In the genomic region with DNA sequence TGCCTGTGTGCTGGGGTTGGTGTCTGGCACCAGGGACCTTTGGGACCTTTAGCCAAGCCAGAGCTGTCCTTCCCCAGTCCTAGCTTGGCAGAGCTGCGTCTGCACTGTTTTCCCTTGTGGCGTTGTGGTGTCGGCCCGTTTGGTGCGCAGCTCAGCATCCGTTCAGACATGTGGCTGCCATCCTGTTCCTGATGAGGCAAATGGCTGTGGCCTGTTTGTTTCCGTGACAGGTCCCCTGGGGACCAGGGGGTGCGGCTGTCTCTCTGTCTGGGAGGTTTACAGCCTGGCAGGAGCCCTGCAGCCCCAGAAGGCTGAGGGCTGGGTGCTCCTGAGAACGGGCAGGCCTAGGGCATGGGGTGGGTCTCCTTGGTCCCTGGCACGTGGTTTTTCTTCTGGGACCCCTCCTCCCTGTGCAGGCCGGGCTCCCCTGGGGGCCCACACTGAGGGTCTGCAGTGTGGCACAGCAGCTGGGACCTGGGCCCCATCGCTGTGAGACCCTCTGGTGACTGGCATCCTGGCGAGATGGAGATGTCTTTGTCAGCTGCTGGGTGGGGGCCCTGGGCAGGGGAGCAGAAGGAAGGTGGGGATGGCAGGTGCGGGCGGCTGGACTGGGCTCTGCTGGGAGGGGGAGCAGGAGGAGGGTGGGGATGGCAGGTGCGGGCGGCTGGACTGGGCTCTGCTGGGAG, we compare ENCODE assay signal across 9 cellular contexts. TPM values are rescaled to one million over a fixed set of nuclear protein-coding genes. Genes with fewer than 3 reads are reported as not detected.
DNase-seq lines count a peak whose midpoint lies in the region; ATAC-seq, FAIRE-seq and TF ChIP-seq lines count a peak whose summit lies in the region.
"Had no signal": no experiment of that assay in that cellular context is flagged by ENCODE, and none has a peak within 500 bp of the region (broad histone marks: within the 10 kb centered on the region; RNA-seq: fewer than 3 reads in every experiment).

No MANE protein-coding gene starts in this region.

- H4K20me1 ChIP-seq in HepG2 (ENCODE audit: insufficient read depth, low read length), result peaks cover 8% of the 10 kb centered on the region; the same call in 1 of the 2 replicates

- intact Hi-C loops in HepG2 (cut with micrococcal nuclease; ENCODE audit: unreplicated experiment), result no loop called here
- intact Hi-C loops in right lobe of liver (cut with DNase I), result loop anchor here in 1 of 2 donors (10.0 kb wide), 1 partner anchor 52 kb away; no protein-coding TSS in a partner anchor
- intact Hi-C loops in dendritic cell treated with granulocyte-macrophage colony-stimulating factor and Interleukin-4, amounts not matched to agents 40 ng/mL and 50 ng/mL, for 4 days (cut with micrococcal nuclease), result no loop called here
- intact Hi-C loops in ascending aorta (cut with DNase I), result no loop called here

- H3K9me3 ChIP-seq in HepG2 (ENCODE audit: low read length), result no peaks in the 10 kb centered on the region
- H3K9me3 ChIP-seq in right lobe of liver, result no peaks in the 10 kb centered on the region
- no peaks in the 10 kb centered on the region for H3K9me3 ChIP-seq in ascending aorta

- TF ChIP-seq POLR2A in HepG2 (IDR thresholded peaks at IDR 0.05; ENCODE audit: insufficient read depth in 1 of 2, low read depth in 2 of 2, low read length in 2 of 2) (no peak), right lobe of liver (IDR thresholded peaks at IDR 0.05) (no peak)

- H3K36me3 ChIP-seq in HepG2 (replicated peaks in 1 of 2; ENCODE audit: control insufficient read depth in 1 of 2, insufficient read depth in 2 of 2, low read length in 2 of 2) (no peaks in the 10 kb centered on the region), right lobe of liver (no peaks in the 10 kb centered on the region), ascending aorta (peaks cover 0 to 6% of the 10 kb centered on the region in 2 donors)

- H3K4me3 ChIP-seq in HepG2 (replicated peaks in 1 of 3; ENCODE audit: insufficient read depth in 1 of 3, low read depth in 2 of 3, low read length in 3 of 3) (peak overlapping the region in 1 of 3 experiments; percentile 73; a peak in 2 of 6 replicates), right lobe of liver (no peak overlapping the region), ascending aorta (no peak overlapping the region)

- peak overlapping the region; percentile 33 for H3K27ac Mint-ChIP-seq in dendritic cell treated with granulocyte-macrophage colony-stimulating factor and Interleukin-4, amounts not matched to agents 40 ng/mL and 50 ng/mL, for 4 days

- H3K36me3 Mint-ChIP-seq in dendritic cell treated with granulocyte-macrophage colony-stimulating factor and Interleukin-4, amounts not matched to agents 40 ng/mL and 50 ng/mL, for 4 days (ENCODE audit: low read depth), result peaks cover 35% of the 10 kb centered on the region

- BruUV-seq in HepG2 (replicated peaks; lab: Mats Ljungman, UMichigan), result no TSS peak

- no peak for TF ChIP-seq RAD21 in HepG2 (CRISPR knock-in tag; IDR thresholded peaks at IDR 0.05)

- no peaks in the 10 kb centered on the region for H3K9me3 Mint-ChIP-seq in dendritic cell treated with granulocyte-macrophage colony-stimulating factor and Interleukin-4, amounts not matched to agents 40 ng/mL and 50 ng/mL, for 4 days

- FAIRE-seq in HepG2 (lab: Jason Lieb, UNC), result no peak

- H3K27ac ChIP-seq in HepG2 (ENCODE audit: extremely low read length, insufficient read depth, low read length), result no peak overlapping the region
- H3K27ac ChIP-seq in right lobe of liver, result no peak overlapping the region
- H3K27ac ChIP-seq in temporal lobe (ENCODE audit: low read depth, low read length), result peak overlapping the region; percentile 81
- H3K27ac ChIP-seq in ascending aorta, result no peak overlapping the region

- POLR2A ChIA-PET in HepG2 (lab: Yijun Ruan, JAX), result interaction anchor here (0.6 to 3.4 kb wide), 3 partner anchors 61 to 852 kb away, joined by 3 to 35 read pairs (median 6); no protein-coding TSS in a partner anchor

- H2AFZ ChIP-seq in HepG2 (ENCODE audit: low read length), result no peak overlapping the region

- no peak for ATAC-seq in HepG2
- ATAC-seq in right lobe of liver, result no peak
- ATAC-seq in GM19328 (IDR thresholded peaks at IDR 0.05; ENCODE audit: unreplicated experiment), result no peak

- 73% methylated on average over 14 of the region's 17 CpGs for WGBS in HepG2 (ENCODE audit: low lambda C conversion rate)
- WGBS in right lobe of liver (ENCODE audit: insufficient coverage, low coverage, low lambda C conversion rate, missing lambda C conversion rate), result 67% methylated on average over 13 of the region's 17 CpGs

- H3K9ac ChIP-seq in HepG2 (ENCODE audit: insufficient read depth, low read depth, low read length), result no peak overlapping the region

- no peak for TF ChIP-seq EP300 in HepG2 (IDR thresholded peaks at IDR 0.05; ENCODE audit: low read depth in 2 of 2, low read length in 2 of 2)
- TF ChIP-seq EP300 in HepG2 (CRISPR knock-in tag; IDR thresholded peaks at IDR 0.05; ENCODE audit: borderline replicate concordance), result no peak

- no peak for DNase-seq in HepG2 (ENCODE audit: low spot score)
- DNase-seq in right lobe of liver, result no peak
- peak; percentile 87 for DNase-seq in NCI-H748 (lab: John Stamatoyannopoulos, UW; ENCODE audit: unreplicated experiment)
- no peak for DNase-seq in HUDEP-2 (lab: John Stamatoyannopoulos, UW; ENCODE audit: unreplicated experiment in 76 of 76)
- no peak for DNase-seq in ascending aorta (ENCODE audit: low spot score in 2 of 2)

- peaks cover 29% of the 10 kb centered on the region for H3K79me2 ChIP-seq in HepG2 (ENCODE audit: insufficient read depth, low read length)

- no peak overlapping the region for H3K4me3 Mint-ChIP-seq in dendritic cell treated with granulocyte-macrophage colony-stimulating factor and Interleukin-4, amounts not matched to agents 40 ng/mL and 50 ng/mL, for 4 days

- peaks cover 2% of the 10 kb centered on the region for H3K27me3 Mint-ChIP-seq in dendritic cell treated with granulocyte-macrophage colony-stimulating factor and Interleukin-4, amounts not matched to agents 40 ng/mL and 50 ng/mL, for 4 days

- TF ChIP-seq CTCF in HepG2 (CRISPR knock-in tag; IDR thresholded peaks at IDR 0.05) (no peak), right lobe of liver (IDR thresholded peaks at IDR 0.05) (no peak), ascending aorta (IDR thresholded peaks at IDR 0.05) (no peak)

- H3K27me3 ChIP-seq in HepG2 (ENCODE audit: control insufficient read depth in 1 of 2, insufficient read depth in 2 of 2, low read length in 2 of 2) (no peaks in the 10 kb centered on the region; a peak in 1 of 5 replicates), right lobe of liver (no peaks in the 10 kb centered on the region), ascending aorta (no peaks in the 10 kb centered on the region)

- in situ Hi-C loops in HepG2 (cut with HindIII; ENCODE audit: extremely low pct_ligation_motif_present, low pct_unique_long_range_greater_than_20kb), result no loop called here

- peak overlapping the region; percentile 95 for H3K4me2 ChIP-seq in HepG2 (ENCODE audit: low read depth, low read length)

- CTCF ChIA-PET in HepG2 (lab: Yijun Ruan, JAX; ENCODE audit: low intra/inter-chr PET ratio, low total read pairs), result no interaction called here

- H3K4me1 Mint-ChIP-seq in dendritic cell treated with granulocyte-macrophage colony-stimulating factor and Interleukin-4, amounts not matched to agents 40 ng/mL and 50 ng/mL, for 4 days (ENCODE audit: low read depth), result peaks cover 73% of the 10 kb centered on the region

- H3K4me1 ChIP-seq in HepG2 (ENCODE audit: insufficient read depth, low read length) (peaks cover 54% of the 10 kb centered on the region), right lobe of liver (peaks cover 0 to 26% (median 5%) of the 10 kb centered on the region in 4 donors), ascending aorta (peaks cover 2 to 26% of the 10 kb centered on the region in 2 donors)

RNA-seq across cellular contexts. Expression of a gene that starts 4.0 kb away (rescaled TPM):
- total RNA-seq in HepG2 (2016; rRNA removed; fragmentation: Illumina TruSeq; extraction: Trizol) (3.4 and 15.2 TPM in 2 replicates), right lobe of liver (10 to 100 TPM; 11.8 to 39.8 (median 26.5) TPM), temporal lobe (24.1 TPM), ascending aorta (95.7 TPM)
- total RNA-seq in HepG2 (2016; cell fraction: cytosol; rRNA removed; fragmentation: Illumina TruSeq; extraction: Trizol; ENCODE audit: low read depth), result 6.9 and 7.1 TPM in 2 replicates
- total RNA-seq in HepG2 (2016; cell fraction: insoluble cytoplasmic fraction; rRNA removed; fragmentation: Illumina TruSeq; extraction: Trizol), result 2.9 and 18.4 TPM in 2 replicates
- total RNA-seq in HepG2 (2016; cell fraction: membrane; rRNA removed; fragmentation: Illumina TruSeq; extraction: Trizol), result 7.4 and 8.6 TPM in 2 replicates
- total RNA-seq in HepG2 (2016; cell fraction: nucleus; rRNA removed; fragmentation: Illumina TruSeq; extraction: Trizol), result 23.4 and 26.4 TPM in 2 replicates
- polyA plus RNA-seq in HepG2 (2011; rRNA removed), result 14.9 and 20.5 TPM in 2 replicates
- polyA plus RNA-seq in HepG2 (2011; cell fraction: cytosol; rRNA removed), result 6.0 and 9.1 TPM in 2 replicates
- polyA plus RNA-seq in HepG2 (2011; cell fraction: nucleus; rRNA removed), result 268 and 341 TPM in 2 replicates
- 23.1 and 25.3 TPM in 2 replicates for polyA plus RNA-seq in HepG2 (2012)
- polyA plus RNA-seq in HepG2 (2016; cell fraction: cytosol; fragmentation: Illumina TruSeq; extraction: Trizol; ENCODE audit: low read depth), result 1.2 and 1.3 TPM in 2 replicates
- 3.0 and 4.0 TPM in 2 replicates for polyA plus RNA-seq in HepG2 (2016; cell fraction: insoluble cytoplasmic fraction; fragmentation: Illumina TruSeq; extraction: Trizol; ENCODE audit: low read depth)
- 2.8 and 3.3 TPM in 2 replicates for polyA plus RNA-seq in HepG2 (2016; cell fraction: membrane; fragmentation: Illumina TruSeq; extraction: Trizol; ENCODE audit: low read depth)
- polyA plus RNA-seq in HepG2 (2016; cell fraction: nucleus; fragmentation: Illumina TruSeq; extraction: Trizol; ENCODE audit: insufficient read depth, low read depth), result 101 and 111 TPM in 2 replicates
- polyA minus RNA-seq in HepG2 (2011; rRNA and poly(A)+ RNA removed; ENCODE audit: low replicate concordance), result 14.4 and 27.8 TPM in 2 replicates
- 5.8 and 11.0 TPM in 2 replicates for polyA minus RNA-seq in HepG2 (2011; cell fraction: cytosol; rRNA and poly(A)+ RNA removed)
- polyA minus RNA-seq in HepG2 (2011; cell fraction: nucleus; rRNA and poly(A)+ RNA removed), result 17.9 and 24.7 TPM in 2 replicates

RNA-seq across cellular contexts. Expression of a gene that starts 4.1 kb away (rescaled TPM):
- total RNA-seq in HepG2 (2016; rRNA removed; fragmentation: Illumina TruSeq; extraction: Trizol) (140 and 152 TPM in 2 replicates), right lobe of liver (10 to 100 TPM; 22.4 to 64.2 (median 28.2) TPM), temporal lobe (70.3 TPM), ascending aorta (31.4 TPM)
- total RNA-seq in HepG2 (2016; cell fraction: cytosol; rRNA removed; fragmentation: Illumina TruSeq; extraction: Trizol; ENCODE audit: low read depth), result 44.1 and 45.1 TPM in 2 replicates
- 149 and 168 TPM in 2 replicates for total RNA-seq in HepG2 (2016; cell fraction: insoluble cytoplasmic fraction; rRNA removed; fragmentation: Illumina TruSeq; extraction: Trizol)
- total RNA-seq in HepG2 (2016; cell fraction: membrane; rRNA removed; fragmentation: Illumina TruSeq; extraction: Trizol), result 74.4 and 75.3 TPM in 2 replicates
- total RNA-seq in HepG2 (2016; cell fraction: nucleus; rRNA removed; fragmentation: Illumina TruSeq; extraction: Trizol), result 48.6 and 65.2 TPM in 2 replicates
- 197 and 205 TPM in 2 replicates for polyA plus RNA-seq in HepG2 (2011; rRNA removed)
- 474 and 745 TPM in 2 replicates for polyA plus RNA-seq in HepG2 (2011; cell fraction: cytosol; rRNA removed)
- polyA plus RNA-seq in HepG2 (2011; cell fraction: nucleus; rRNA removed), result 183 and 205 TPM in 2 replicates
- 107 and 132 TPM in 2 replicates for polyA plus RNA-seq in HepG2 (2012)
- 60.8 and 62.0 TPM in 2 replicates for polyA plus RNA-seq in HepG2 (2016; cell fraction: cytosol; fragmentation: Illumina TruSeq; extraction: Trizol; ENCODE audit: low read depth)
- 210 and 243 TPM in 2 replicates for polyA plus RNA-seq in HepG2 (2016; cell fraction: insoluble cytoplasmic fraction; fragmentation: Illumina TruSeq; extraction: Trizol; ENCODE audit: low read depth)
- 91.7 and 96.1 TPM in 2 replicates for polyA plus RNA-seq in HepG2 (2016; cell fraction: membrane; fragmentation: Illumina TruSeq; extraction: Trizol; ENCODE audit: low read depth)
- polyA plus RNA-seq in HepG2 (2016; cell fraction: nucleus; fragmentation: Illumina TruSeq; extraction: Trizol; ENCODE audit: insufficient read depth, low read depth), result 132 and 138 TPM in 2 replicates
- 42.2 and 52.7 TPM in 2 replicates for polyA minus RNA-seq in HepG2 (2011; rRNA and poly(A)+ RNA removed; ENCODE audit: low replicate concordance)
- 19.9 and 26.7 TPM in 2 replicates for polyA minus RNA-seq in HepG2 (2011; cell fraction: cytosol; rRNA and poly(A)+ RNA removed)
- 24.1 and 27.4 TPM in 2 replicates for polyA minus RNA-seq in HepG2 (2011; cell fraction: nucleus; rRNA and poly(A)+ RNA removed)

RNA-seq across cellular contexts. Expression of a gene that starts 24.5 kb away (rescaled TPM):
- total RNA-seq in HepG2 (2016; rRNA removed; fragmentation: Illumina TruSeq; extraction: Trizol) (not detected in 2 replicates), right lobe of liver (not detected), temporal lobe (0.74 TPM), ascending aorta (not detected)
- total RNA-seq in HepG2 (2016; cell fraction: cytosol; rRNA removed; fragmentation: Illumina TruSeq; extraction: Trizol; ENCODE audit: low read depth), result not detected in 2 replicates
- not detected in 2 replicates for total RNA-seq in HepG2 (2016; cell fraction: insoluble cytoplasmic fraction; rRNA removed; fragmentation: Illumina TruSeq; extraction: Trizol)
- total RNA-seq in HepG2 (2016; cell fraction: membrane; rRNA removed; fragmentation: Illumina TruSeq; extraction: Trizol), result not detected in 2 replicates
- not detected in 2 replicates for total RNA-seq in HepG2 (2016; cell fraction: nucleus; rRNA removed; fragmentation: Illumina TruSeq; extraction: Trizol)
- not detected in 2 replicates for polyA plus RNA-seq in HepG2 (2011; rRNA removed)
- not detected in 2 replicates for polyA plus RNA-seq in HepG2 (2011; cell fraction: cytosol; rRNA removed)
- polyA plus RNA-seq in HepG2 (2011; cell fraction: nucleus; rRNA removed), result not detected in 2 replicates
- polyA plus RNA-seq in HepG2 (2012), result not detected in 2 replicates
- not detected in 2 replicates for polyA plus RNA-seq in HepG2 (2016; cell fraction: cytosol; fragmentation: Illumina TruSeq; extraction: Trizol; ENCODE audit: low read depth)
- polyA plus RNA-seq in HepG2 (2016; cell fraction: insoluble cytoplasmic fraction; fragmentation: Illumina TruSeq; extraction: Trizol; ENCODE audit: low read depth), result not detected in 2 replicates
- not detected in 2 replicates for polyA plus RNA-seq in HepG2 (2016; cell fraction: membrane; fragmentation: Illumina TruSeq; extraction: Trizol; ENCODE audit: low read depth)
- not detected in 2 replicates for polyA plus RNA-seq in HepG2 (2016; cell fraction: nucleus; fragmentation: Illumina TruSeq; extraction: Trizol; ENCODE audit: insufficient read depth, low read depth)
- not detected in 2 replicates for polyA minus RNA-seq in HepG2 (2011; rRNA and poly(A)+ RNA removed; ENCODE audit: low replicate concordance)
- not detected in 2 replicates for polyA minus RNA-seq in HepG2 (2011; cell fraction: cytosol; rRNA and poly(A)+ RNA removed)
- polyA minus RNA-seq in HepG2 (2011; cell fraction: nucleus; rRNA and poly(A)+ RNA removed), result not detected in 2 replicates

RNA-seq across cellular contexts. Expression of a gene that starts 27.6 kb away (rescaled TPM):
- total RNA-seq in HepG2 (2016; rRNA removed; fragmentation: Illumina TruSeq; extraction: Trizol) (1.4 and 2.5 TPM in 2 replicates), right lobe of liver (1 to 10 TPM in 3 of 6 experiments, under 1 TPM in 3; 0.12 to 6.7 (median 2.9) TPM), temporal lobe (0.25 TPM), ascending aorta (not detected)
- total RNA-seq in HepG2 (2016; cell fraction: cytosol; rRNA removed; fragmentation: Illumina TruSeq; extraction: Trizol; ENCODE audit: low read depth), result 0.62 and 1.7 TPM in 2 replicates
- 1.4 and 2.0 TPM in 2 replicates for total RNA-seq in HepG2 (2016; cell fraction: insoluble cytoplasmic fraction; rRNA removed; fragmentation: Illumina TruSeq; extraction: Trizol)
- total RNA-seq in HepG2 (2016; cell fraction: membrane; rRNA removed; fragmentation: Illumina TruSeq; extraction: Trizol), result 0.99 and 1.0 TPM in 2 replicates
- total RNA-seq in HepG2 (2016; cell fraction: nucleus; rRNA removed; fragmentation: Illumina TruSeq; extraction: Trizol), result 0.81 and 3.7 TPM in 2 replicates
- polyA plus RNA-seq in HepG2 (2011; rRNA removed), result 5.2 and 11.1 TPM in 2 replicates
- 2.1 and 2.3 TPM in 2 replicates for polyA plus RNA-seq in HepG2 (2011; cell fraction: cytosol; rRNA removed)
- 54.9 and 71.6 TPM in 2 replicates for polyA plus RNA-seq in HepG2 (2011; cell fraction: nucleus; rRNA removed)
- 5.1 and 14.1 TPM in 2 replicates for polyA plus RNA-seq in HepG2 (2012)
- polyA plus RNA-seq in HepG2 (2016; cell fraction: cytosol; fragmentation: Illumina TruSeq; extraction: Trizol; ENCODE audit: low read depth), result 0.45 and 0.55 TPM in 2 replicates
- polyA plus RNA-seq in HepG2 (2016; cell fraction: insoluble cytoplasmic fraction; fragmentation: Illumina TruSeq; extraction: Trizol; ENCODE audit: low read depth), result 1.1 and 1.2 TPM in 2 replicates
- polyA plus RNA-seq in HepG2 (2016; cell fraction: membrane; fragmentation: Illumina TruSeq; extraction: Trizol; ENCODE audit: low read depth), result 0.57 and 0.72 TPM in 2 replicates
- 3.4 and 5.2 TPM in 2 replicates for polyA plus RNA-seq in HepG2 (2016; cell fraction: nucleus; fragmentation: Illumina TruSeq; extraction: Trizol; ENCODE audit: insufficient read depth, low read depth)
- 4.8 TPM in 1 of 2 replicates, not detected in the other for polyA minus RNA-seq in HepG2 (2011; rRNA and poly(A)+ RNA removed; ENCODE audit: low replicate concordance)
- polyA minus RNA-seq in HepG2 (2011; cell fraction: cytosol; rRNA and poly(A)+ RNA removed), result 1.7 and 2.6 TPM in 2 replicates
- 10.8 and 12.4 TPM in 2 replicates for polyA minus RNA-seq in HepG2 (2011; cell fraction: nucleus; rRNA and poly(A)+ RNA removed)
- total RNA-seq: T-helper 1 cell treated with Interleukin-12 subunit alpha and Interleukin-12 subunit beta and Interleukin-4 antibody, amounts not matched to agents 30 ng/mL and 1 ng/mL, for 36 hours had no signal

RNA-seq across cellular contexts. Expression of a gene that starts 50.5 kb away (rescaled TPM):
- total RNA-seq in HepG2 (2016; rRNA removed; fragmentation: Illumina TruSeq; extraction: Trizol) (not detected in 2 replicates), right lobe of liver (under 1 TPM; 0.07 to 0.49 (median 0.36) TPM), temporal lobe (under 0.01 TPM), ascending aorta (4.7 TPM)
- total RNA-seq in HepG2 (2016; cell fraction: cytosol; rRNA removed; fragmentation: Illumina TruSeq; extraction: Trizol; ENCODE audit: low read depth), result not detected in 2 replicates
- total RNA-seq in HepG2 (2016; cell fraction: insoluble cytoplasmic fraction; rRNA removed; fragmentation: Illumina TruSeq; extraction: Trizol), result not detected in 2 replicates
- total RNA-seq in HepG2 (2016; cell fraction: membrane; rRNA removed; fragmentation: Illumina TruSeq; extraction: Trizol), result not detected in 2 replicates
- total RNA-seq in HepG2 (2016; cell fraction: nucleus; rRNA removed; fragmentation: Illumina TruSeq; extraction: Trizol), result not detected in 2 replicates
- not detected in 2 replicates for polyA plus RNA-seq in HepG2 (2011; rRNA removed)
- polyA plus RNA-seq in HepG2 (2011; cell fraction: cytosol; rRNA removed), result not detected in 2 replicates
- polyA plus RNA-seq in HepG2 (2011; cell fraction: nucleus; rRNA removed), result not detected in 2 replicates
- polyA plus RNA-seq in HepG2 (2012), result not detected in 2 replicates
- not detected in 2 replicates for polyA plus RNA-seq in HepG2 (2016; cell fraction: cytosol; fragmentation: Illumina TruSeq; extraction: Trizol; ENCODE audit: low read depth)
- not detected in 2 replicates for polyA plus RNA-seq in HepG2 (2016; cell fraction: insoluble cytoplasmic fraction; fragmentation: Illumina TruSeq; extraction: Trizol; ENCODE audit: low read depth)
- polyA plus RNA-seq in HepG2 (2016; cell fraction: membrane; fragmentation: Illumina TruSeq; extraction: Trizol; ENCODE audit: low read depth), result not detected in 2 replicates
- not detected in 2 replicates for polyA plus RNA-seq in HepG2 (2016; cell fraction: nucleus; fragmentation: Illumina TruSeq; extraction: Trizol; ENCODE audit: insufficient read depth, low read depth)
- not detected in 2 replicates for polyA minus RNA-seq in HepG2 (2011; rRNA and poly(A)+ RNA removed; ENCODE audit: low replicate concordance)
- not detected in 2 replicates for polyA minus RNA-seq in HepG2 (2011; cell fraction: cytosol; rRNA and poly(A)+ RNA removed)
- polyA minus RNA-seq in HepG2 (2011; cell fraction: nucleus; rRNA and poly(A)+ RNA removed), result not detected in 2 replicates
